In genomic region chr5:90131734-90132133, GRCh38 we compare ENCODE assay signal across 9 cellular contexts.
A peak's percentile ranks its signal among the peaks of the same experiment; 100 is the strongest.
DNase-seq lines count a peak whose midpoint lies in the region; ATAC-seq and TF ChIP-seq lines count a peak whose summit lies in the region.
"Had no signal": no experiment of that assay in that cellular context is flagged by ENCODE, and none has a peak within 500 bp of the region (broad histone marks: within the 10 kb centered on the region; RNA-seq: fewer than 3 reads in every experiment).

No MANE protein-coding gene starts in this region.

- POLR2A ChIA-PET in activated CD8-positive, alpha-beta T cell treated with anti-CD3 and anti-CD28 coated beads for 36 hours (lab: Charles Lee), result no interaction called here

- intact Hi-C loops in activated CD8-positive, alpha-beta T cell treated with anti-CD3 and anti-CD28 coated beads for 36 hours (cut with micrococcal nuclease), result no loop called here

- no peak for TF ChIP-seq CTCF in GM13977 (IDR thresholded peaks at IDR 0.05; ENCODE audit: extremely low read depth, insufficient read depth, missing control alignments)
- no peak for TF ChIP-seq CTCF in activated CD8-positive, alpha-beta T cell treated with anti-CD3 and anti-CD28 coated beads for 36 hours (IDR thresholded peaks at IDR 0.05)

- in situ Hi-C loops in GM13977 (cut with MboI; ENCODE audit: low pct_unique_long_range_greater_than_20kb, low sequenced_read_pairs, unreplicated experiment), result no loop called here

- CTCF ChIA-PET in activated CD8-positive, alpha-beta T cell treated with anti-CD3 and anti-CD28 coated beads for 36 hours (lab: Charles Lee), result no interaction called here

- H3K27me3 Mint-ChIP-seq in activated CD8-positive, alpha-beta T cell treated with anti-CD3 and anti-CD28 coated beads for 36 hours, result no peaks in the 10 kb centered on the region

- no peak overlapping the region for H3K4me3 Mint-ChIP-seq in activated CD8-positive, alpha-beta T cell treated with anti-CD3 and anti-CD28 coated beads for 36 hours

- DNase-seq in GM13977 (ENCODE audit: low spot score), result peak; percentile 41
- DNase-seq in globus pallidus (ENCODE audit: low spot score), result peak; percentile 51
- no peak for DNase-seq in NCI-H1105 treated with DMSO at 0.1 percent for 48 hours (lab: John Stamatoyannopoulos, UW)
- no peak for DNase-seq in left lobe of liver (ENCODE audit: low spot score)
- no peak for DNase-seq in NCI-H526 treated with DMSO at 0.1 percent for 48 hours (lab: John Stamatoyannopoulos, UW)
- DNase-seq in activated CD8-positive, alpha-beta T cell treated with anti-CD3 and anti-CD28 coated beads for 36 hours, result no peak
- DNase-seq: SHP77 treated with DMSO at 0.1 percent for 48 hours had no signal

- H3K4me1 Mint-ChIP-seq in activated CD8-positive, alpha-beta T cell treated with anti-CD3 and anti-CD28 coated beads for 36 hours (ENCODE audit: low read depth), result no peaks in the 10 kb centered on the region

- H3K9me3 Mint-ChIP-seq in activated CD8-positive, alpha-beta T cell treated with anti-CD3 and anti-CD28 coated beads for 36 hours, result no peaks in the 10 kb centered on the region

- ATAC-seq in GM21447 (IDR thresholded peaks at IDR 0.05; ENCODE audit: unreplicated experiment) (peak; percentile 84), HG03457 (IDR thresholded peaks at IDR 0.05; ENCODE audit: unreplicated experiment) (peak; percentile 73), left lobe of liver (no peak)
- no peak for ATAC-seq in activated CD8-positive, alpha-beta T cell treated with anti-CD3 and anti-CD28 coated beads for 36 hours

- H3K27ac Mint-ChIP-seq in activated CD8-positive, alpha-beta T cell treated with anti-CD3 and anti-CD28 coated beads for 36 hours, result no peak overlapping the region

- no peaks in the 10 kb centered on the region for H3K36me3 Mint-ChIP-seq in activated CD8-positive, alpha-beta T cell treated with anti-CD3 and anti-CD28 coated beads for 36 hours (ENCODE audit: low read depth)

Comparison
In these comparisons a context has a peak if more than half of its experiments do, and no peak if none do; other contexts are left out.
1. DNase-seq: peak in GM13977 (single experiment) and globus pallidus (single experiment); none in NCI-H1105 treated with DMSO at 0.1 percent for 48 hours (single experiment), left lobe of liver (single experiment), NCI-H526 treated with DMSO at 0.1 percent for 48 hours (single experiment) and activated CD8-positive, alpha-beta T cell treated with anti-CD3 and anti-CD28 coated beads for 36 hours (single experiment).
2. ATAC-seq: peak in GM21447 (single experiment) and HG03457 (single experiment); none in left lobe of liver (single experiment) and activated CD8-positive, alpha-beta T cell treated with anti-CD3 and anti-CD28 coated beads for 36 hours (single experiment).